1 cellular context compared by ENCODE assay signal in the genomic region with DNA sequence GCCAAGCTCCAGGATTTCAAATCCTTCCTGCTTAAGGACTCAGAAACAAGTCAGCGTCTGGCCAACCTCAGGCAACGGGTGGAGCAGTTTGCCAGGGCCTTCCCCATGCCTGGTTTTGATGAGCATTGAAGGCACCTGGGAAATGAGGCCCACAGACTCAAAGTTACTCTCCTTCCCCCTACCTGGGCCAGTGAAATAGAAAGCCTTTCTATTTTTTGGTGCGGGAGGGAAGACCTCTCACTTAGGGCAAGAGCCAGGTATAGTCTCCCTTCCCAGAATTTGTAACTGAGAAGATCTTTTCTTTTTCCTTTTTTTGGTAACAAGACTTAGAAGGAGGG.
TF ChIP-seq lines count a peak whose summit lies in the region.

No MANE protein-coding gene starts in this region.

TF ChIP-seq in endothelial cell of umbilical vein, 7 proteins besides CTCF, POLR2A, EP300 and RAD21:
- TF ChIP-seq FOS (IDR thresholded peaks at IDR 0.05; ENCODE audit: borderline replicate concordance, insufficient read depth, low read length) (no peak), MYC (IDR thresholded peaks at IDR 0.05; ENCODE audit: low read depth, low read length) (no peak), GATA2 (IDR thresholded peaks at IDR 0.05; ENCODE audit: insufficient read depth, insufficient read length, low read depth, low read length) (no peak), POLR2AphosphoS5 (IDR thresholded peaks at IDR 0.05; ENCODE audit: insufficient read depth, low read depth, low read length) (no peak), JUN (IDR thresholded peaks at IDR 0.05; ENCODE audit: borderline replicate concordance, insufficient read depth, insufficient read length, low read depth) (no peak), EZH2 (IDR thresholded peaks at IDR 0.05; ENCODE audit: borderline replicate concordance, low read depth, low read length, severe bottlenecking) (no peak)
- TF ChIP-seq, protein P1, sequence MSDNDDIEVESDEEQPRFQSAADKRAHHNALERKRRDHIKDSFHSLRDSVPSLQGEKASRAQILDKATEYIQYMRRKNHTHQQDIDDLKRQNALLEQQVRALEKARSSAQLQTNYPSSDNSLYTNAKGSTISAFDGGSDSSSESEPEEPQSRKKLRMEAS (IDR thresholded peaks at IDR 0.05; ENCODE audit: insufficient read depth, insufficient read length): no peak
